Comparison of ENCODE assay signal across 8 cellular contexts in the genomic region with DNA sequence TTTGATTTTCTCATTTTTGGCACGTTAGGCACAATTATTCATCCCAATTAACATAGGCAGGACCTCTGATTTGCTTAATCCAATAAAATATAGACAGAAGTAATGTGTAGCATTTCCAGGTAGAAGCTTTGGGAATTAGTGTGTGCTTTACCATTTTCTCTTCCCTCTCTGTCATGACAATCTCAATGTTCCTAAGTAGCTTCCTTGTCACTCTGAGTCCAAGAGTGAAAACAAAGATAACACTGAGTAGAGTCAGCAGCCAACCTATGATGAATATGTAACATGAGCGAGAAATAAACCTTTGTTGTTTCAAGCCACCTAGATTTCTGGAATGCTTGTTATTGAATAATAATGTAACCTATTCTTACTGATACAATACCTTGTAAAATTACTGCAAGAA.
"Had no signal": no experiment of that assay in that cellular context is flagged by ENCODE, and none has a peak within 500 bp of the region (broad histone marks: within the 10 kb centered on the region; RNA-seq: fewer than 3 reads in every experiment).

No MANE protein-coding gene starts in this region.

- H3K9ac ChIP-seq: GM23248 had no signal

- H2AFZ ChIP-seq: GM23248, GM23338 had no signal

- DNase-seq: GM23248, GOT3, H7, H9, HCEC 1CT, HFFc6 had no signal

- H3K36me3 ChIP-seq: HAP-1 had no signal

- H3K4me2 ChIP-seq: GM23338 had no signal

- H3K4me3 ChIP-seq: GM23248, GM23338, HAP-1 had no signal

- H3K9me3 ChIP-seq: HAP-1 had no signal

- H3K27ac ChIP-seq: GM23248 had no signal
